1 cellular context compared by ENCODE assay signal in genomic region chr11:72753341-72754148, GRCh38.
TF ChIP-seq lines count a peak whose summit lies in the region.

No MANE protein-coding gene starts in this region.

TF ChIP-seq in IMR-90, 13 proteins besides CTCF, POLR2A, EP300 and RAD21:
- TF ChIP-seq FOS (IDR thresholded peaks at IDR 0.05; ENCODE audit: low read depth, low read length) (no peak), SMC3 (IDR thresholded peaks at IDR 0.05; ENCODE audit: low read depth, low read length) (no peak), ELK1 (IDR thresholded peaks at IDR 0.05; ENCODE audit: borderline replicate concordance, low read depth, low read length) (no peak), RFX5 (IDR thresholded peaks at IDR 0.05; ENCODE audit: low read depth, low read length) (no peak), USF2 (IDR thresholded peaks at IDR 0.05; ENCODE audit: low read depth, low read length) (no peak), MAFK (IDR thresholded peaks at IDR 0.05; ENCODE audit: low read depth, low read length) (no peak), CEBPB (IDR thresholded peaks at IDR 0.05; ENCODE audit: low read depth, low read length) (no peak), MXI1 (IDR thresholded peaks at IDR 0.05; ENCODE audit: borderline replicate concordance, low read depth, low read length) (no peak), NFE2L2 (IDR thresholded peaks at IDR 0.05; ENCODE audit: low read depth, low read length) (no peak)
